In the genomic region with DNA sequence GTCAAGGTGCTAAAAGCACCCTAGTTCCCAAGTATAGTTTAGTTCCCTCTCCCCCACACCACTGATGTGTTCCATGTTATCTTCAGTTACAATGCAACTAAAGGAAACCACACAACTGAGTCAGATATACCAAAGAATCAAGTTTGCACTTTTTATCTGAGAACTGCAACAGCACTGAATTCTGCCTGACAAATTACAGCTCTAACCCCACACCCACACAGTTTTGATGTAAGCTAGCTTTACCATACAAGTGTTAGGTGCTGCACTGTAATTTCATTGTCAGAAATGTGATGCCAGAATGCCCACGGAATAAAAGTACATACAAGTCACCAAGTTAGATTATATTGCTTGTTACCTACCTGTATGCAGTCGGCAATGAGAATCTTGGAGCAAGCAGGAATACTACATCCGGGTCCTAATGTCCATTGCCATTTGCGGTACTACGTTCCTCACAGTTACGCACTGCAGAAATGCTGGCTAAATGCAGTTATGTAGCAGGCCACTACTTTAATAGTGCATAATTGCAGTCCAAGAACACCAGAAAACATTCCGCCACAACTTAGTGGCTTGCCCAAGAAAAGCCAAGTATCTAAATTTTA, we compare ENCODE assay signal across 11 cellular contexts. TPM values are rescaled to one million over a fixed set of nuclear protein-coding genes. Genes with fewer than 3 reads are reported as not detected.
DNase-seq lines count a peak whose midpoint lies in the region; ATAC-seq, FAIRE-seq and TF ChIP-seq lines count a peak whose summit lies in the region.
"Had no signal": no experiment of that assay in that cellular context is flagged by ENCODE, and none has a peak within 500 bp of the region (broad histone marks: within the 10 kb centered on the region; RNA-seq: fewer than 3 reads in every experiment).

No MANE protein-coding gene starts in this region.

- FAIRE-seq in H54 (lab: Jason Lieb, UNC): peak; percentile 77

- BruUV-seq in Caco-2 (replicated peaks; lab: Mats Ljungman, UMichigan): no TSS peak

- no peak for TF ChIP-seq POLR2A in H54 (IDR thresholded peaks at IDR 0.05; ENCODE audit: low read depth, low read length)

- H3K27ac Mint-ChIP-seq in Caco-2 (ENCODE audit: unreplicated experiment) (no peak overlapping the region), glutamatergic neuron (ENCODE audit: unreplicated experiment) (no peak overlapping the region)
- peak overlapping the region; percentile 83 for H3K27ac Mint-ChIP-seq in activated CD4-positive, alpha-beta memory T cell treated with anti-CD3 and anti-CD28 coated beads for 36 hours

- H3K4me1 ChIP-seq in Caco-2: peaks cover 39% of the 10 kb centered on the region

- no peak for DNase-seq in Caco-2
- no peak for DNase-seq in H54 (ENCODE audit: insufficient read length, low spot score)
- peak; percentile 33 for DNase-seq in activated CD4-positive, alpha-beta memory T cell treated with anti-CD3 and anti-CD28 coated beads for 36 hours
- no peak for DNase-seq in glutamatergic neuron
- DNase-seq in DMS114 treated with DMSO at 0.1 percent for 48 hours (lab: John Stamatoyannopoulos, UW; ENCODE audit: unreplicated experiment): no peak
- DNase-seq in NCI-H1436 (lab: John Stamatoyannopoulos, UW): no peak
- DNase-seq: KG1, naive B cell, tibial artery had no signal

- H3K4me1 Mint-ChIP-seq in Caco-2 (ENCODE audit: low read depth, unreplicated experiment) (peaks cover 22% of the 10 kb centered on the region), glutamatergic neuron (ENCODE audit: low read depth, unreplicated experiment) (peaks cover 18% of the 10 kb centered on the region)
- H3K4me1 Mint-ChIP-seq in activated CD4-positive, alpha-beta memory T cell treated with anti-CD3 and anti-CD28 coated beads for 36 hours (ENCODE audit: low read depth): peaks cover 65% of the 10 kb centered on the region

- ATAC-seq in GM19324 (IDR thresholded peaks at IDR 0.05; ENCODE audit: low FRiP score, unreplicated experiment): no peak
- ATAC-seq: gastroesophageal sphincter had no signal

- H3K4me3 ChIP-seq in Caco-2 (ENCODE audit: low read depth, low read length): no peak overlapping the region
- H3K4me3 ChIP-seq: gastroesophageal sphincter, tibial artery had no signal

- no peaks in the 10 kb centered on the region for H3K9me3 ChIP-seq in Caco-2
- H3K9me3 ChIP-seq: gastroesophageal sphincter, tibial artery had no signal

- H3K9me3 Mint-ChIP-seq in Caco-2 (ENCODE audit: unreplicated experiment): no peaks in the 10 kb centered on the region
- no peaks in the 10 kb centered on the region for H3K9me3 Mint-ChIP-seq in activated CD4-positive, alpha-beta memory T cell treated with anti-CD3 and anti-CD28 coated beads for 36 hours
- peaks cover 5% of the 10 kb centered on the region for H3K9me3 Mint-ChIP-seq in glutamatergic neuron (ENCODE audit: unreplicated experiment)

- POLR2A ChIA-PET in Caco-2 (lab: Charles Lee): no interaction called here
- POLR2A ChIA-PET in activated CD4-positive, alpha-beta memory T cell treated with anti-CD3 and anti-CD28 coated beads for 36 hours (lab: Charles Lee): interaction anchor here (0.6 to 2.9 kb wide), 7 partner anchors 8 to 306 kb away, joined by 3 to 22 read pairs (median 4); a partner anchor contains a TSS

- H3K36me3 ChIP-seq in Caco-2 (ENCODE audit: control insufficient read depth, insufficient read depth, low read length): no peaks in the 10 kb centered on the region; the same call in 1 of the 2 replicates

- H3K27me3 Mint-ChIP-seq in Caco-2 (ENCODE audit: insufficient read depth, unreplicated experiment): no peaks in the 10 kb centered on the region
- no peaks in the 10 kb centered on the region for H3K27me3 Mint-ChIP-seq in activated CD4-positive, alpha-beta memory T cell treated with anti-CD3 and anti-CD28 coated beads for 36 hours
- peaks cover 2% of the 10 kb centered on the region for H3K27me3 Mint-ChIP-seq in glutamatergic neuron (ENCODE audit: unreplicated experiment)
- H3K27me3 Mint-ChIP-seq: naive B cell had no signal

- no peak for TF ChIP-seq CTCF in Caco-2 (IDR thresholded peaks at IDR 0.05; ENCODE audit: insufficient read depth in 1 of 2, low read depth in 1 of 2, low read length in 1 of 2, severe bottlenecking in 1 of 2, unreplicated experiment in 1 of 2)
- no peak for TF ChIP-seq CTCF in glutamatergic neuron (IDR thresholded peaks at IDR 0.05; ENCODE audit: partially characterized antibody, unreplicated experiment)

- no peaks in the 10 kb centered on the region for H3K27me3 ChIP-seq in Caco-2 (replicated peaks; ENCODE audit: control insufficient read depth, insufficient read depth, low read length)
- H3K27me3 ChIP-seq: gastroesophageal sphincter, tibial artery had no signal

- peaks cover 99% of the 10 kb centered on the region for H3K36me3 Mint-ChIP-seq in Caco-2 (ENCODE audit: insufficient read depth, unreplicated experiment)
- peaks cover 89% of the 10 kb centered on the region for H3K36me3 Mint-ChIP-seq in activated CD4-positive, alpha-beta memory T cell treated with anti-CD3 and anti-CD28 coated beads for 36 hours
- peaks cover 7% of the 10 kb centered on the region for H3K36me3 Mint-ChIP-seq in glutamatergic neuron (ENCODE audit: unreplicated experiment)

- CTCF ChIA-PET in Caco-2 (lab: Charles Lee): no interaction called here
- CTCF ChIA-PET in activated CD4-positive, alpha-beta memory T cell treated with anti-CD3 and anti-CD28 coated beads for 36 hours (lab: Charles Lee): interaction anchor here (1.8 kb wide), 1 partner anchor 9 kb away, joined by 6 read pairs; no protein-coding TSS in a partner anchor

- intact Hi-C loops in Caco-2 (cut with micrococcal nuclease; ENCODE audit: unreplicated experiment): no loop called here
- intact Hi-C loops in activated CD4-positive, alpha-beta memory T cell treated with anti-CD3 and anti-CD28 coated beads for 36 hours (cut with micrococcal nuclease): loop anchor here (5.0 kb wide), 1 partner anchor 194 kb away; a partner anchor contains a TSS

- H3K4me3 Mint-ChIP-seq in Caco-2 (ENCODE audit: unreplicated experiment): peak overlapping the region; percentile 54
- H3K4me3 Mint-ChIP-seq in activated CD4-positive, alpha-beta memory T cell treated with anti-CD3 and anti-CD28 coated beads for 36 hours: peak overlapping the region; percentile 27
- H3K4me3 Mint-ChIP-seq in glutamatergic neuron (ENCODE audit: unreplicated experiment): peak overlapping the region; percentile 12
- H3K4me3 Mint-ChIP-seq: naive B cell had no signal

RNA-seq across cellular contexts. Expression of a gene that starts 12.1 kb away (rescaled TPM):
- total RNA-seq in Caco-2 (2022): 274 and 285 TPM in 2 replicates
- total RNA-seq in activated CD4-positive, alpha-beta memory T cell treated with anti-CD3 and anti-CD28 coated beads for 36 hours: 100 to 1,000 TPM; 259 to 275 TPM
- 458 TPM for total RNA-seq in glutamatergic neuron (ENCODE audit: unreplicated experiment)
